28 cellular contexts compared by ENCODE assay signal in the genomic region with DNA sequence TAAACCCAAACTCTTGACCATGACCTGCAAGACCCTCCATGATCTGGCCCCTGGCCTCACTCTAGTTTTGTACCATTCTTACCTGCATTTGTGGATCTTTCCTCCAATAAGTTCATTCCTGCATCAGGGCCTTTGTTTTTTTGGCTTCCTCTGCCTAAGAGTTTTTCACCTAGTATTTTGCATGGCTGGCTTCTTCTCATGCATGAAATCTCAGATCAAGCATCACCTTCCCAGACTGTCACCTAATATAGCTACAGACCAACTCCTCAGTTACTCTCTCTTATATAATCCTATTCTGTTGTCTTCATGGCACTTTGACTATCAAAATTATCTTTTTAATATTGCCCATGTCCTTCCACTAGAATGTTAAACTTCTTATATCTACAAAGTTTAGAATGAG. TPM values are rescaled to one million over a fixed set of nuclear protein-coding genes. Genes with fewer than 3 reads are reported as not detected.
"Had no signal": no experiment of that assay in that cellular context is flagged by ENCODE, and none has a peak within 500 bp of the region (broad histone marks: within the 10 kb centered on the region; RNA-seq: fewer than 3 reads in every experiment).

No MANE protein-coding gene starts in this region.

- DNase-seq: activated CD4-positive, alpha-beta memory T cell treated with anti-CD3 and anti-CD28 coated beads, Interleukin-2, amount 10 ng/mL, durations not matched to agents 7 days and 5 days; activated CD4-positive, alpha-beta T cell treated with anti-CD3 and anti-CD28 coated beads for 1 hour; activated CD4-positive, alpha-beta T cell treated with anti-CD3 and anti-CD28 coated beads for 4 hours; activated CD4-positive, alpha-beta T cell treated with anti-CD3 and anti-CD28 coated beads, Interleukin-2, amount 10 ng/mL, durations not matched to agents 7 days and 5 days; activated CD4-positive, alpha-beta T cell treated with anti-CD3 and anti-CD28 coated beads, Interleukin-2, amount 50 U/mL, for 4 hours; activated CD8-positive, alpha-beta memory T cell treated with anti-CD3 and anti-CD28 coated beads, Interleukin-2, amount 50 U/mL, for 48 hours; activated gamma-delta T cell; activated naive CD4-positive, alpha-beta T cell; activated naive CD4-positive, alpha-beta T cell treated with anti-CD3 and anti-CD28 coated beads, Interleukin-2, amount 10 ng/mL, durations not matched to agents 7 days and 5 days; activated naive CD8-positive, alpha-beta T cell treated with anti-CD3 and anti-CD28 coated beads, Interleukin-2, amount 10 ng/mL, durations not matched to agents 7 days and 5 days; activated T-cell treated with anti-CD3 and anti-CD28 coated beads for 4 hours; activated T-cell treated with anti-CD3 and anti-CD28 coated beads, Interleukin-2, amount 50 U/mL, for 24 hours; activated T-cell treated with anti-CD3 and anti-CD28 coated beads, Interleukin-2, amount 50 U/mL, for 72 hours; brain microvascular endothelial cell; colonic mucosa; effector CD8-positive, alpha-beta T cell; foreskin fibroblast; gastrocnemius medialis; head of caudate nucleus; T-helper 2 cell had no signal

- H3K4me3 ChIP-seq: ascending aorta, colonic mucosa, gastrocnemius medialis had no signal

RNA-seq across cellular contexts. Expression of gene SETSIP, which starts 59.1 kb away (rescaled TPM):
- total RNA-seq: activated CD4-positive, alpha-beta memory T cell treated with anti-CD3 and anti-CD28 coated beads, Interleukin-2, amount 10 ng/mL, durations not matched to agents 7 days and 5 days; activated CD4-positive, alpha-beta T cell treated with anti-CD3 and anti-CD28 coated beads, Interleukin-2, amount 10 ng/mL, durations not matched to agents 7 days and 5 days; activated naive CD4-positive, alpha-beta T cell treated with anti-CD3 and anti-CD28 coated beads, Interleukin-2, amount 50 U/mL, for 72 hours; activated T-cell treated with anti-CD3 and anti-CD28 coated beads, Interleukin-2, amount 50 U/mL, for 72 hours; ascending aorta; cardiac septum; colonic mucosa; endothelial cell of umbilical vein; esophagus mucosa; gastrocnemius medialis; glomerular endothelial cell; T-helper 1 cell treated with Interleukin-12 subunit alpha and Interleukin-12 subunit beta and Interleukin-4 antibody, amounts not matched to agents 30 ng/mL and 1 ng/mL, for 36 hours; WTC11 had no signal
